In genomic region chr9:21996438-21996837, GRCh38 we compare ENCODE assay signal across 9 cellular contexts. TPM values are rescaled to one million over a fixed set of nuclear protein-coding genes. Genes with fewer than 3 reads are reported as not detected.
DNase-seq lines count a peak whose midpoint lies in the region; ATAC-seq and TF ChIP-seq lines count a peak whose summit lies in the region.
"Had no signal": no experiment of that assay in that cellular context is flagged by ENCODE, and none has a peak within 500 bp of the region (broad histone marks: within the 10 kb centered on the region; RNA-seq: fewer than 3 reads in every experiment).

No MANE protein-coding gene starts in this region.

- H3K4me1 ChIP-seq in CD4-positive, CD25-positive, alpha-beta regulatory T cell (ENCODE audit: control insufficient read depth, insufficient read depth, low read length, poor library complexity, severe bottlenecking) = peaks cover 23% of the 10 kb centered on the region

- no peaks in the 10 kb centered on the region for H3K27me3 ChIP-seq in CD4-positive, CD25-positive, alpha-beta regulatory T cell (ENCODE audit: control insufficient read depth, insufficient read depth, low read length)

- no peak overlapping the region for H3K4me3 ChIP-seq in CD4-positive, CD25-positive, alpha-beta regulatory T cell (ENCODE audit: low read depth, low read length)
- H3K4me3 ChIP-seq in fibroblast of the aortic adventitia (ENCODE audit: low read depth, low read length) = peak overlapping the region; percentile 86

- no peaks in the 10 kb centered on the region for H3K9me3 ChIP-seq in CD4-positive, CD25-positive, alpha-beta regulatory T cell (ENCODE audit: control insufficient read depth in 2 of 2, low read length in 2 of 2)
- H3K9me3 ChIP-seq: heart right ventricle had no signal

- peaks cover 0 to 23% (median 15%) of the 10 kb centered on the region in 4 donors for H3K4me1 Mint-ChIP-seq in CD4-positive, CD25-positive, alpha-beta regulatory T cell

- peaks cover 19% of the 10 kb centered on the region for H3K27me3 Mint-ChIP-seq in CD4-positive, CD25-positive, alpha-beta regulatory T cell

- H3K9me3 Mint-ChIP-seq in CD4-positive, CD25-positive, alpha-beta regulatory T cell = peaks cover 0 to 2% (median 0%) of the 10 kb centered on the region in 7 donors

- H3K27ac Mint-ChIP-seq in CD4-positive, CD25-positive, alpha-beta regulatory T cell = peak overlapping the region in 2 of 3 donors; percentile 15 to 66

- no peak overlapping the region for H3K27ac ChIP-seq in CD4-positive, CD25-positive, alpha-beta regulatory T cell (ENCODE audit: insufficient read depth, low read length, poor library complexity, severe bottlenecking)

- H3K36me3 Mint-ChIP-seq in CD4-positive, CD25-positive, alpha-beta regulatory T cell = no peaks in the 10 kb centered on the region

- POLR2A ChIA-PET in HEK293T (lab: Yijun Ruan, JAX) = interaction anchor here (0.6 to 3.7 kb wide), 6 partner anchors 12 to 247 kb away, joined by 3 to 24 read pairs (median 3); partner anchors contain the start of gene CDKN2B

- H3K4me3 Mint-ChIP-seq in CD4-positive, CD25-positive, alpha-beta regulatory T cell = peak overlapping the region; percentile 86 to 99 (median 98)

- no peak for DNase-seq in CD4-positive, CD25-positive, alpha-beta regulatory T cell
- DNase-seq in HEK293T (ENCODE audit: extremely low spot score) = peak; percentile 40
- DNase-seq in RKO (ENCODE audit: low spot score) = peak; percentile 75
- no peak for DNase-seq in fibroblast of the aortic adventitia (ENCODE audit: low read depth)
- DNase-seq in NCI-H1436 (lab: John Stamatoyannopoulos, UW) = no peak
- DNase-seq in Kasumi-1 (lab: John Stamatoyannopoulos, UW) = no peak
- DNase-seq: heart right ventricle had no signal

- no peaks in the 10 kb centered on the region for H3K36me3 ChIP-seq in CD4-positive, CD25-positive, alpha-beta regulatory T cell (ENCODE audit: control insufficient read depth, insufficient read depth, low read length)
- H3K36me3 ChIP-seq: heart right ventricle had no signal

- ATAC-seq in CD4-positive, CD25-positive, alpha-beta regulatory T cell (ENCODE audit: low read depth in 2 of 2) = no peak
- ATAC-seq in HG03280 (IDR thresholded peaks at IDR 0.05; ENCODE audit: unreplicated experiment) (no peak), GM18517 (IDR thresholded peaks at IDR 0.05; ENCODE audit: unreplicated experiment) (no peak)

- TF ChIP-seq CTCF in fibroblast of the aortic adventitia (IDR thresholded peaks at IDR 0.05; ENCODE audit: insufficient read depth, low read length) = no peak

- CTCF ChIA-PET in HEK293T (lab: Yijun Ruan, JAX) = interaction anchor here (0.5 to 1.2 kb wide), 2 partner anchors 11 to 1997 kb away, joined by 3 to 6 read pairs; no protein-coding TSS in a partner anchor

TF ChIP-seq in HEK293T, 16 proteins besides CTCF, POLR2A, EP300 and RAD21:
- no peak for TF ChIP-seq FOXM1 (IDR thresholded peaks at IDR 0.05; ENCODE audit: borderline replicate concordance)
- TF ChIP-seq CTBP1 (IDR thresholded peaks at IDR 0.05; ENCODE audit: borderline replicate concordance) = no peak
- TF ChIP-seq FOXK2 (IDR thresholded peaks at IDR 0.05) = no peak
- no peak for TF ChIP-seq SP1 (IDR thresholded peaks at IDR 0.05)

RNA-seq across cellular contexts. Expression of gene CDKN2B-AS1, which starts 1.8 kb away (rescaled TPM):
- total RNA-seq in CD4-positive, CD25-positive, alpha-beta regulatory T cell = 0.99 TPM
- polyA plus RNA-seq in CD4-positive, CD25-positive, alpha-beta regulatory T cell = 1 to 10 TPM in 1 of 4 donors, under 1 TPM in 1, not detected in 2; 0.36 to 1.1 TPM
- 6.4 and 12.9 TPM in 2 replicates for total RNA-seq in fibroblast of the aortic adventitia (ENCODE audit: low replicate concordance)
- polyA plus RNA-seq: heart right ventricle had no signal

RNA-seq across cellular contexts. Expression of gene CDKN2A, which starts 2.2 kb away (rescaled TPM):
- total RNA-seq in CD4-positive, CD25-positive, alpha-beta regulatory T cell = 16.5 TPM
- polyA plus RNA-seq in CD4-positive, CD25-positive, alpha-beta regulatory T cell = 10 to 100 TPM in 3 of 4 donors, 1 to 10 TPM in 1; 9.6 to 22.5 (median 17.9) TPM
- total RNA-seq in fibroblast of the aortic adventitia (ENCODE audit: low replicate concordance) = 21.8 and 59.9 TPM in 2 replicates

RNA-seq across cellular contexts. Expression of gene CDKN2B, which starts 12.7 kb away (rescaled TPM):
- total RNA-seq in CD4-positive, CD25-positive, alpha-beta regulatory T cell = 1.4 TPM
- 1 to 10 TPM in 1 of 4 donors, under 1 TPM in 3; 0.15 to 1.3 (median 0.29) TPM for polyA plus RNA-seq in CD4-positive, CD25-positive, alpha-beta regulatory T cell
- total RNA-seq in fibroblast of the aortic adventitia (ENCODE audit: low replicate concordance) = 16.0 and 35.8 TPM in 2 replicates

Comparison
In these comparisons a context has a peak if more than half of its experiments do, and no peak if none do; other contexts are left out.
1. DNase-seq: peak in HEK293T (single experiment) and RKO (single experiment); none in CD4-positive, CD25-positive, alpha-beta regulatory T cell (0 of 3), fibroblast of the aortic adventitia (single experiment), NCI-H1436 (single experiment) and Kasumi-1 (0 of 2).